2 cellular contexts compared by ENCODE assay signal in the genomic region with DNA sequence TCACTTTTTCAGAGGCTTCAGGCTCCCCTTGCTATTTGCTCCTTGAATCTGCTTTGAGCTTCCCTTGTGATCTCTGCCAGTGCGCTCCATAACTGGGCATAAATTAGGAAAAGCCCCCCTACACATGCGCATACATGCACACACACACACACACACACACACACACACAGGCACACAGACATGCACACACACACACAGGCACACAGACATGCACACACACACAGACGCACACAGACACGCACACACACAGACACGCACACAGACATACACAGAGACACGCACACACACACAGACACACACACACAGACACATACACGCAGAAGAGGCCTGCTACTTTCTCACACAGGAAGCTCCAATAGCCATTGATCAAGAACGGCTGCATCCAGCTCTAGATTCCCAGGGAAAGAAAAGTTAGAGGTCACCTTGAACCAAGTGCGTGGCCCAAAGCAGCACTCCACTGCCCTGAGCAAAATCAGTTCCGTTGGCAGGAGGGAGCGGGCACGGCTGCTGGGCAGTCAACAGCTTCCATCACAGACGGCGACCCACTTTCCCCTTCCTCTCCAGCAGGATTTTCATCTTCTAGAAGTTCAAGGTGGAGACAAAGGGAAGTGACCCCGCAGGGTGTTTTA.
TF ChIP-seq lines count a peak whose summit lies in the region.

No MANE protein-coding gene starts in this region.

TF ChIP-seq in IMR-90, 13 proteins besides CTCF, POLR2A, EP300 and RAD21:
- TF ChIP-seq BHLHE40 (IDR thresholded peaks at IDR 0.05; ENCODE audit: low read depth, low read length) (no peak), NFE2L2 (IDR thresholded peaks at IDR 0.05; ENCODE audit: low read depth, low read length) (no peak), RCOR1 (IDR thresholded peaks at IDR 0.05; ENCODE audit: insufficient replicate concordance, low read length) (no peak), CEBPB (IDR thresholded peaks at IDR 0.05; ENCODE audit: low read depth, low read length) (no peak), FOS (IDR thresholded peaks at IDR 0.05; ENCODE audit: low read depth, low read length) (no peak), RFX5 (IDR thresholded peaks at IDR 0.05; ENCODE audit: low read depth, low read length) (no peak), MAFK (IDR thresholded peaks at IDR 0.05; ENCODE audit: low read depth, low read length) (no peak), CHD1 (IDR thresholded peaks at IDR 0.05; ENCODE audit: low read depth, low read length) (no peak)
- TF ChIP-seq, protein P1, sequence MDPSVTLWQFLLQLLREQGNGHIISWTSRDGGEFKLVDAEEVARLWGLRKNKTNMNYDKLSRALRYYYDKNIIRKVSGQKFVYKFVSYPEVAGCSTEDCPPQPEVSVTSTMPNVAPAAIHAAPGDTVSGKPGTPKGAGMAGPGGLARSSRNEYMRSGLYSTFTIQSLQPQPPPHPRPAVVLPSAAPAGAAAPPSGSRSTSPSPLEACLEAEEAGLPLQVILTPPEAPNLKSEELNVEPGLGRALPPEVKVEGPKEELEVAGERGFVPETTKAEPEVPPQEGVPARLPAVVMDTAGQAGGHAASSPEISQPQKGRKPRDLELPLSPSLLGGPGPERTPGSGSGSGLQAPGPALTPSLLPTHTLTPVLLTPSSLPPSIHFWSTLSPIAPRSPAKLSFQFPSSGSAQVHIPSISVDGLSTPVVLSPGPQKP (IDR thresholded peaks at IDR 0.05; ENCODE audit: borderline replicate concordance, low read depth, low read length): no peak
TF ChIP-seq in IMR-90: peak in this region for 0.

TF ChIP-seq in K562, 482 proteins besides CTCF, POLR2A, EP300 and RAD21:
- TF ChIP-seq ZNF79 (CRISPR knock-in tag; IDR thresholded peaks at IDR 0.05; ENCODE audit: low read depth) (no peak), NR2C1 (IDR thresholded peaks at IDR 0.05) (no peak), NR2C1 (tag; IDR thresholded peaks at IDR 0.05) (no peak), RBM34 (IDR thresholded peaks at IDR 0.05; ENCODE audit: borderline replicate concordance, insufficient read depth, low read length) (no peak), KLF6 (CRISPR knock-in tag; IDR thresholded peaks at IDR 0.05; ENCODE audit: borderline replicate concordance) (no peak)
- TF ChIP-seq, protein P2, sequence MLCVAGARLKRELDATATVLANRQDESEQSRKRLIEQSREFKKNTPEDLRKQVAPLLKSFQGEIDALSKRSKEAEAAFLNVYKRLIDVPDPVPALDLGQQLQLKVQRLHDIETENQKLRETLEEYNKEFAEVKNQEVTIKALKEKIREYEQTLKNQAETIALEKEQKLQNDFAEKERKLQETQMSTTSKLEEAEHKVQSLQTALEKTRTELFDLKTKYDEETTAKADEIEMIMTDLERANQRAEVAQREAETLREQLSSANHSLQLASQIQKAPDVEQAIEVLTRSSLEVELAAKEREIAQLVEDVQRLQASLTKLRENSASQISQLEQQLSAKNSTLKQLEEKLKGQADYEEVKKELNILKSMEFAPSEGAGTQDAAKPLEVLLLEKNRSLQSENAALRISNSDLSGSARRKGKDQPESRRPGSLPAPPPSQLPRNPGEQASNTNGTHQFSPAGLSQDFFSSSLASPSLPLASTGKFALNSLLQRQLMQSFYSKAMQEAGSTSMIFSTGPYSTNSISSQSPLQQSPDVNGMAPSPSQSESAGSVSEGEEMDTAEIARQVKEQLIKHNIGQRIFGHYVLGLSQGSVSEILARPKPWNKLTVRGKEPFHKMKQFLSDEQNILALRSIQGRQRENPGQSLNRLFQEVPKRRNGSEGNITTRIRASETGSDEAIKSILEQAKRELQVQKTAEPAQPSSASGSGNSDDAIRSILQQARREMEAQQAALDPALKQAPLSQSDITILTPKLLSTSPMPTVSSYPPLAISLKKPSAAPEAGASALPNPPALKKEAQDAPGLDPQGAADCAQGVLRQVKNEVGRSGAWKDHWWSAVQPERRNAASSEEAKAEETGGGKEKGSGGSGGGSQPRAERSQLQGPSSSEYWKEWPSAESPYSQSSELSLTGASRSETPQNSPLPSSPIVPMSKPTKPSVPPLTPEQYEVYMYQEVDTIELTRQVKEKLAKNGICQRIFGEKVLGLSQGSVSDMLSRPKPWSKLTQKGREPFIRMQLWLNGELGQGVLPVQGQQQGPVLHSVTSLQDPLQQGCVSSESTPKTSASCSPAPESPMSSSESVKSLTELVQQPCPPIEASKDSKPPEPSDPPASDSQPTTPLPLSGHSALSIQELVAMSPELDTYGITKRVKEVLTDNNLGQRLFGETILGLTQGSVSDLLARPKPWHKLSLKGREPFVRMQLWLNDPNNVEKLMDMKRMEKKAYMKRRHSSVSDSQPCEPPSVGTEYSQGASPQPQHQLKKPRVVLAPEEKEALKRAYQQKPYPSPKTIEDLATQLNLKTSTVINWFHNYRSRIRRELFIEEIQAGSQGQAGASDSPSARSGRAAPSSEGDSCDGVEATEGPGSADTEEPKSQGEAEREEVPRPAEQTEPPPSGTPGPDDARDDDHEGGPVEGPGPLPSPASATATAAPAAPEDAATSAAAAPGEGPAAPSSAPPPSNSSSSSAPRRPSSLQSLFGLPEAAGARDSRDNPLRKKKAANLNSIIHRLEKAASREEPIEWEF (CRISPR knock-in tag; IDR thresholded peaks at IDR 0.05): no peak
TF ChIP-seq in K562: peak in this region for 0.
